ENCODE assay signal across 1 cellular context in genomic region chr11:125950696-125951645, GRCh38.
TF ChIP-seq lines count a peak whose summit lies in the region.

No MANE protein-coding gene starts in this region.

TF ChIP-seq in SK-N-SH treated with all-trans-retinoic acid at 6 μM for 48 hours, 23 proteins besides CTCF, POLR2A, EP300 and RAD21 (continued from another document):
- TF ChIP-seq ZFP30 (CRISPR knock-in tag; IDR thresholded peaks at IDR 0.05) = no peak
- TF ChIP-seq GLIS3 (CRISPR knock-in tag; IDR thresholded peaks at IDR 0.05) = no peak
